In the genomic region with DNA sequence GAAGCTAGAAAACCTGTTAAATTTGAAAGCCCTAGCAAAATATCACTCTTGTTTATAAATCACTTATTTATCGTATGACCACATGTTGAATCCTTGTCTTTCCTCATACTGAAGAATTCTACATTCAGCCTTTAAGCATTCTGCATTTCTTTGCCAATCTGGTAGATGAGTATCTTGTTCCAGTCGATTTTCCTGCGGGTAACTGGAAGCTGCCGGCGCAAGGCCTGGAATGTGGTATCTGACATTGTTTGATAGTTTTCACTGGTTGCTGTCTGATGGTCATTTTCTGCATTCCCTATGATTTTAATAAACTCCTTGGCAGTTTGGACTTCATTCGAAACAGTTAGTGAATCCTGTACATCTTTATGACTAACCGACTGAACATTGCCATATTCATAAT, we compare ENCODE assay signal across 23 cellular contexts. TPM values are rescaled to one million over a fixed set of nuclear protein-coding genes. Genes with fewer than 3 reads are reported as not detected.
"Had no signal": no experiment of that assay in that cellular context is flagged by ENCODE, and none has a peak within 500 bp of the region (broad histone marks: within the 10 kb centered on the region; RNA-seq: fewer than 3 reads in every experiment).

No MANE protein-coding gene starts in this region.

- H3K9me3 ChIP-seq: MG63, SJSA1 had no signal

- H3K4me1 ChIP-seq: SJSA1 had no signal

- H3K4me3 ChIP-seq: MG63, SJSA1, SK-N-MC had no signal

- H3K36me3 ChIP-seq: MG63, SJSA1 had no signal

- H3K27ac ChIP-seq: HL-60, SJSA1, SK-N-MC had no signal

- FAIRE-seq: RCC 7860 had no signal

- H3K27me3 ChIP-seq: MG63, SJSA1 had no signal

- DNase-seq: KBM-7, MG63, NCI-H1092, NCI-H1105 treated with DMSO at 0.1 percent for 48 hours, NCI-H1417 treated with DMSO at 0.1 percent for 48 hours, NCI-H146, NCI-H1694 treated with DMSO at 0.1 percent for 48 hours, NCI-H1930, NCI-H2081, NCI-H2107, NCI-H2227 treated with DMSO at 0.1 percent for 48 hours, NCI-H524, NCI-H526 treated with DMSO at 0.1 percent for 48 hours, NCI-H748 treated with DMSO at 0.1 percent for 48 hours, Right ventricle myocardium superior, RPMI8226, SIG-M5 had no signal

RNA-seq across cellular contexts. Expression of gene DMRTC1B, which starts 48.8 kb away (rescaled TPM):
- total RNA-seq: LHCN-M2, NCI-H460, Right ventricle myocardium superior, SJSA1 had no signal

RNA-seq across cellular contexts. Expression of gene FAM236B, which starts 54.6 kb away (rescaled TPM):
- total RNA-seq: LHCN-M2, NCI-H460, Right ventricle myocardium superior, SJSA1 had no signal
